Comparison of ENCODE assay signal across 1 cellular context in the genomic region with DNA sequence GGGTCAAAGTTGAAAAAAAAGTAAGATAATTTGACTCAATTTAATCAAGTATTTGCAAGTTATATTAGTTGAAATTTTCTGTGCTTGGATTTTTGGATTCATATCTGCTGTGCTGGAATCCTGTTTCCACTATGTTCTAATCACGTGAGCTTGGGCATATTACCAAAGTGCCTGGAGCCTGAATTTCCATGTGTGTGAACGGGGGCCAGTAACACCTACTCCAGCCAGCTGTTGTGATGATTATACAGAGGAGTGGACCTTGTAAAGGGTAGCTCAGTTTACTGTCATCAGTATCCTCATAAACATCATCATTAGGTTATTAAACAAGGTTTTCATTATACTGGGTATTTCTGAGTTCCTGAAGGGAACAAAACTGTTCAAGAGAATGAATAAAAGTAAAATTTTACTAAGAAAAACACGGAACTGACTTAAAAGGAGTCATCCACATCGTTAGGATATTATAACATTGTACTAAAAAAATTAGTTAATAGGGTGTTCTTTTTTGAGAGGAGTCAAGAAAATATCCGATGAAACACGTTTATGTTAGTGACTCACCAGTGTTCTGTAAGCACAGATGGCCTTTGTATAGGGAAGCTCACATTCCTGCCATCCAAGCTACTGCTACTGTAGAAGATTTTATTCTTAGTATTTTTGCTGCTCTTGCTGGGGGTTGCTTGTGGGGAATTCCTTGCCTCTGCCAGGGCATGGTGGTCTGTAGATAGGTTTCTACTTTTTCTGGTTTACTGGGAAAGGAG.
TF ChIP-seq lines count a peak whose summit lies in the region.

No MANE protein-coding gene starts in this region.

TF ChIP-seq in HCT116, 20 proteins besides CTCF, POLR2A, EP300 and RAD21:
- TF ChIP-seq JUND (IDR thresholded peaks at IDR 0.05) = 0 out of 2 replicates have a peak, but pooled peaks have one; percentile 3
- TF ChIP-seq, protein P1, sequence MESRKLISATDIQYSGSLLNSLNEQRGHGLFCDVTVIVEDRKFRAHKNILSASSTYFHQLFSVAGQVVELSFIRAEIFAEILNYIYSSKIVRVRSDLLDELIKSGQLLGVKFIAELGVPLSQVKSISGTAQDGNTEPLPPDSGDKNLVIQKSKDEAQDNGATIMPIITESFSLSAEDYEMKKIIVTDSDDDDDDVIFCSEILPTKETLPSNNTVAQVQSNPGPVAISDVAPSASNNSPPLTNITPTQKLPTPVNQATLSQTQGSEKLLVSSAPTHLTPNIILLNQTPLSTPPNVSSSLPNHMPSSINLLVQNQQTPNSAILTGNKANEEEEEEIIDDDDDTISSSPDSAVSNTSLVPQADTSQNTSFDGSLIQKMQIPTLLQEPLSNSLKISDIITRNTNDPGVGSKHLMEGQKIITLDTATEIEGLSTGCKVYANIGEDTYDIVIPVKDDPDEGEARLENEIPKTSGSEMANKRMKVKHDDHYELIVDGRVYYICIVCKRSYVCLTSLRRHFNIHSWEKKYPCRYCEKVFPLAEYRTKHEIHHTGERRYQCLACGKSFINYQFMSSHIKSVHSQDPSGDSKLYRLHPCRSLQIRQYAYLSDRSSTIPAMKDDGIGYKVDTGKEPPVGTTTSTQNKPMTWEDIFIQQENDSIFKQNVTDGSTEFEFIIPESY (IDR thresholded peaks at IDR 0.05; ENCODE audit: extremely low read depth, insufficient replicate concordance, low read length) = no peak
- no peak for TF ChIP-seq FOSL1 (IDR thresholded peaks at IDR 0.05; ENCODE audit: low read depth)
- no peak for TF ChIP-seq POLR2AphosphoS5 (IDR thresholded peaks at IDR 0.05; ENCODE audit: low read depth, low read length)
